ENCODE assay signal across 11 cellular contexts in the genomic region with DNA sequence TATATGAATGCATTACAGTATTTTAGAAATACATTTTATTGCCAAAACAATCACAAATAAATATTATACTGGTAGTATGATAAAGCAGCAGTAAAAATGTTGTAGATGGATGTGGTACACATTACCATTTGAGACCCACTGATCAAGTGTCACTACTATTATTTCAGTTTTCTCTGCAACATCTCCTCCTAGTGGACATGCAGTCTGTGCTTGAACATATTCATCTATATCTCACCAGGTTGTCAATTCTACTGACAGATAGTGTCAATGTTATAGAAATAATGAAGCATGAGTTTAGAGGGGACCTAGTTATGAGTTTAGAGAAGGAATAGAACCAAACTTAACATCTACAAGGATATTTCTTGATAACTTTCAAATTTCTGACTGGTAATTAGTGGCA. TPM values are rescaled to one million over a fixed set of nuclear protein-coding genes. Genes with fewer than 3 reads are reported as not detected.
DNase-seq lines count a peak whose midpoint lies in the region; ATAC-seq and TF ChIP-seq lines count a peak whose summit lies in the region.
"Had no signal": no experiment of that assay in that cellular context is flagged by ENCODE, and none has a peak within 500 bp of the region (broad histone marks: within the 10 kb centered on the region; RNA-seq: fewer than 3 reads in every experiment).

No MANE protein-coding gene starts in this region.

- no peaks in the 10 kb centered on the region for H3K9me2 ChIP-seq in MM.1S (replicated peaks; ENCODE audit: insufficient read depth, low read length)

- H3K4me3 ChIP-seq in MM.1S (ENCODE audit: low read length) = no peak overlapping the region
- H3K4me3 ChIP-seq in colonic mucosa = no peak overlapping the region
- H3K4me3 ChIP-seq: BLaER1 had no signal

- no peak overlapping the region for H3K4me2 ChIP-seq in MM.1S (ENCODE audit: low read depth, low read length)
- H3K4me2 ChIP-seq: BLaER1 had no signal

- H3F3A ChIP-seq in MM.1S (ENCODE audit: insufficient read depth, low read length) = no peaks in the 10 kb centered on the region

- TF ChIP-seq CTCF in MM.1S (IDR thresholded peaks at IDR 0.05; ENCODE audit: low read length) (peak; percentile 48), colonic mucosa (IDR thresholded peaks at IDR 0.05) (peak; percentile 33)

- H3K79me2 ChIP-seq in MM.1S (ENCODE audit: low read length) = no peaks in the 10 kb centered on the region

- H3K4me1 Mint-ChIP-seq in T-helper 17 cell = no peaks in the 10 kb centered on the region

- H3K36me3 ChIP-seq in MM.1S (replicated peaks; ENCODE audit: insufficient read depth, low read length) (no peaks in the 10 kb centered on the region), colonic mucosa (no peaks in the 10 kb centered on the region)

- peak; percentile 3 to 40 for DNase-seq in NCI-H2081 (lab: John Stamatoyannopoulos, UW)
- DNase-seq in NCI-H2081 treated with DMSO at 0.1 percent for 48 hours (lab: John Stamatoyannopoulos, UW) = no peak
- peak; percentile 23 for DNase-seq in MM.1S
- DNase-seq in colonic mucosa = no peak
- DNase-seq in pons (ENCODE audit: low spot score) = peak; percentile 38
- DNase-seq in T-helper 17 cell = no peak
- DNase-seq in NCI-H1930 (lab: John Stamatoyannopoulos, UW) = no peak
- DNase-seq: left colon, NCI-H82 had no signal

- H3K27ac ChIP-seq in MM.1S (ENCODE audit: low read length) = no peak overlapping the region
- H3K27ac ChIP-seq in colonic mucosa = no peak overlapping the region
- H3K27ac ChIP-seq: BLaER1 had no signal

- ATAC-seq in GM19467 (IDR thresholded peaks at IDR 0.05; ENCODE audit: unreplicated experiment) = no peak
- no peak for ATAC-seq in T-helper 17 cell
- ATAC-seq: left colon had no signal

- H3K27me3 ChIP-seq in MM.1S (replicated peaks; ENCODE audit: insufficient read depth, low read length) (no peaks in the 10 kb centered on the region), colonic mucosa (no peaks in the 10 kb centered on the region)
- H3K27me3 ChIP-seq: BLaER1 had no signal

- peaks cover 2% of the 10 kb centered on the region for H3K36me3 Mint-ChIP-seq in T-helper 17 cell (ENCODE audit: low read depth)

- no peak overlapping the region for H3K4me3 Mint-ChIP-seq in T-helper 17 cell

- no peak overlapping the region for H3K27ac Mint-ChIP-seq in T-helper 17 cell

- no peaks in the 10 kb centered on the region for H4K20me1 ChIP-seq in MM.1S (ENCODE audit: insufficient read depth, low read length)
- H4K20me1 ChIP-seq: BLaER1 had no signal

- intact Hi-C loops in colonic mucosa (cut with DNase I) = no loop called here

- no peaks in the 10 kb centered on the region for H3K27me3 Mint-ChIP-seq in T-helper 17 cell

- H3K4me1 ChIP-seq in MM.1S (ENCODE audit: low read length) (no peaks in the 10 kb centered on the region), colonic mucosa (no peaks in the 10 kb centered on the region)
- H3K4me1 ChIP-seq: BLaER1 had no signal

- H3K9me3 ChIP-seq in MM.1S (replicated peaks; ENCODE audit: insufficient read depth, low read length) (no peaks in the 10 kb centered on the region), colonic mucosa (no peaks in the 10 kb centered on the region), T-helper 17 cell (ENCODE audit: control insufficient read depth, low read length, poor library complexity, severe bottlenecking) (no peaks in the 10 kb centered on the region)

- no peak overlapping the region for H2AFZ ChIP-seq in MM.1S (ENCODE audit: low read length)

- H3K9ac ChIP-seq in MM.1S (ENCODE audit: low read length) (no peak overlapping the region), colonic mucosa (ENCODE audit: low read depth in 2 of 2, low read length in 2 of 2) (no peak overlapping the region)
- H3K9ac ChIP-seq: BLaER1 had no signal

RNA-seq across cellular contexts. Expression of gene ELOVL7, which starts 39.2 kb away (rescaled TPM):
- 10 to 100 TPM; 25.4 to 31.5 TPM for total RNA-seq in colonic mucosa
- 10 to 100 TPM in 1 of 2 donors, 1 to 10 TPM in 1; 2.0 to 40.1 TPM for total RNA-seq in T-helper 17 cell

Comparison
In these comparisons a context has a peak if more than half of its experiments do, and no peak if none do; other contexts are left out.
1. DNase-seq: peak in NCI-H2081 (2 of 2), MM.1S (single experiment) and pons (single experiment); none in NCI-H2081 treated with DMSO at 0.1 percent for 48 hours (single experiment), colonic mucosa (single experiment), T-helper 17 cell (0 of 3) and NCI-H1930 (0 of 2).